ENCODE assay signal across 21 cellular contexts in genomic region chrX:2426289-2426882, GRCh38.
A peak's percentile ranks its signal among the peaks of the same experiment; 100 is the strongest.
DNase-seq lines count a peak whose midpoint lies in the region; ATAC-seq, FAIRE-seq and TF ChIP-seq lines count a peak whose summit lies in the region.
"Had no signal": no experiment of that assay in that cellular context is flagged by ENCODE, and none has a peak within 500 bp of the region (broad histone marks: within the 10 kb centered on the region; RNA-seq: fewer than 3 reads in every experiment).

No MANE protein-coding gene starts in this region.

- no peak overlapping the region for H3K14ac ChIP-seq in H1 (ENCODE audit: insufficient read length)

- TF ChIP-seq CTCF in Caco-2 (IDR thresholded peaks at IDR 0.05; ENCODE audit: insufficient read depth in 1 of 2, low read depth in 1 of 2, low read length in 1 of 2, severe bottlenecking in 1 of 2, unreplicated experiment in 1 of 2), result no peak
- no peak for TF ChIP-seq CTCF in HEK293 (tag by site-specific recombination; IDR thresholded peaks at IDR 0.05)
- TF ChIP-seq CTCF in H1 (IDR thresholded peaks at IDR 0.05; ENCODE audit: control extremely low read depth in 1 of 3, insufficient read depth in 1 of 3, low read depth in 1 of 3, low read length in 3 of 3), result no peak
- TF ChIP-seq CTCF in vagina (IDR thresholded peaks at IDR 0.05), result no peak

- no peaks in the 10 kb centered on the region for H3K4me1 ChIP-seq in Caco-2
- no peaks in the 10 kb centered on the region for H3K4me1 ChIP-seq in HEK293 (ENCODE audit: control insufficient read depth, insufficient read depth, low read length)
- no peaks in the 10 kb centered on the region for H3K4me1 ChIP-seq in H1 (replicated peaks in 1 of 4; ENCODE audit: control insufficient read depth in 3 of 4, insufficient read depth in 4 of 4, low read length in 3 of 4)
- H3K4me1 ChIP-seq in vagina, result no peaks in the 10 kb centered on the region
- H3K4me1 ChIP-seq: HAP-1 had no signal

- peaks cover 5% of the 10 kb centered on the region for H3K36me3 Mint-ChIP-seq in Caco-2 (ENCODE audit: insufficient read depth, unreplicated experiment)

- no peak overlapping the region for H3K18ac ChIP-seq in H1 (ENCODE audit: extremely low read depth, low read length)

- no peak overlapping the region; a peak in 1 of 7 replicates for H3K9ac ChIP-seq in H1 (replicated peaks in 1 of 4; ENCODE audit: extremely low read depth in 1 of 4, low read depth in 3 of 4, low read length in 3 of 4)
- H3K9ac ChIP-seq: SK-N-SH had no signal

- TF ChIP-seq RAD21 in H1 (IDR thresholded peaks at IDR 0.05 in 1 of 2, conservative IDR thresholded peaks at IDR 0.05 in 1 of 2; ENCODE audit: low read depth in 2 of 2, low read length in 2 of 2), result no peak

- no peak overlapping the region for H4K8ac ChIP-seq in H1 (ENCODE audit: extremely low read depth, insufficient read depth, low read length)

- H4K20me1 ChIP-seq in H1 (replicated peaks in 1 of 2; ENCODE audit: control insufficient read depth in 1 of 2, insufficient read depth in 2 of 2, low read length in 2 of 2), result peaks cover 0 to 2% of the 10 kb centered on the region in 2 experiments

- H2BK120ac ChIP-seq in H1 (replicated peaks; ENCODE audit: low read depth, low read length), result no peak overlapping the region

- TF ChIP-seq POLR2A in H1 (IDR thresholded peaks at IDR 0.05; ENCODE audit: control extremely low read depth in 1 of 2, low read depth in 2 of 2, low read length in 2 of 2) (no peak), vagina (IDR thresholded peaks at IDR 0.05) (no peak)

- no peak overlapping the region for H2BK20ac ChIP-seq in H1 (ENCODE audit: low read length)

- H3K4me1 Mint-ChIP-seq in Caco-2 (ENCODE audit: low read depth, unreplicated experiment), result no peaks in the 10 kb centered on the region

- no peak for ATAC-seq in HG02571 (IDR thresholded peaks at IDR 0.05; ENCODE audit: unreplicated experiment)
- ATAC-seq: Panc1 had no signal

- H3K4me3 ChIP-seq in Caco-2 (ENCODE audit: low read depth, low read length), result no peak overlapping the region
- H3K4me3 ChIP-seq in HEK293 (ENCODE audit: low read depth, low read length), result no peak overlapping the region
- H3K4me3 ChIP-seq in H1 (ENCODE audit: extremely low read depth in 1 of 4, insufficient read depth in 2 of 4, low read depth in 3 of 4, low read length in 4 of 4), result no peak overlapping the region
- H3K4me3 ChIP-seq in vagina, result no peak overlapping the region
- H3K4me3 ChIP-seq: HAP-1 had no signal

- H3K23me2 ChIP-seq in H1 (ENCODE audit: low read depth, low read length), result peaks cover 2% of the 10 kb centered on the region; the same call in 1 of the 2 replicates

- POLR2A ChIA-PET in Caco-2 (lab: Charles Lee), result no interaction called here
- POLR2A ChIA-PET in HEK293 (lab: Yijun Ruan, JAX), result no interaction called here
- POLR2A ChIA-PET in H1 (lab: Charles Lee; ENCODE audit: partially characterized antibody), result no interaction called here

- H4K5ac ChIP-seq in H1 (ENCODE audit: insufficient read length, low read depth, low read length), result no peak overlapping the region

- peak overlapping the region; percentile 44; the same call in 1 of the 2 replicates for H2BK5ac ChIP-seq in H1 (ENCODE audit: low read depth, low read length)

- H3K23ac ChIP-seq in H1 (ENCODE audit: insufficient read length), result no peak overlapping the region

- no peak for FAIRE-seq in H1 (lab: Jason Lieb, UNC)
- FAIRE-seq: D721Med, GM18507 had no signal

- H2AK5ac ChIP-seq in H1 (ENCODE audit: low read depth, low read length), result peak overlapping the region; percentile 53; the same call in 1 of the 2 replicates

- H3K27me3 ChIP-seq in Caco-2 (replicated peaks; ENCODE audit: control insufficient read depth, insufficient read depth, low read length) (no peaks in the 10 kb centered on the region), H1 (replicated peaks in 1 of 4; ENCODE audit: control insufficient read depth in 3 of 4, extremely low read depth in 1 of 4, insufficient read depth in 3 of 4, low read length in 3 of 4) (no peaks in the 10 kb centered on the region), vagina (no peaks in the 10 kb centered on the region)

- no peaks in the 10 kb centered on the region for H3K79me1 ChIP-seq in H1 (ENCODE audit: low read depth, low read length)

- H3K9me3 ChIP-seq in Caco-2 (no peaks in the 10 kb centered on the region), HEK293 (ENCODE audit: control insufficient read depth, insufficient read depth, low read depth, low read length) (no peaks in the 10 kb centered on the region), H1 (ENCODE audit: insufficient read depth in 2 of 2, low read depth in 1 of 2, low read length in 1 of 2) (no peaks in the 10 kb centered on the region), vagina (no peaks in the 10 kb centered on the region)
- H3K9me3 ChIP-seq: HAP-1, SK-N-SH had no signal

- H3K27ac Mint-ChIP-seq in Caco-2 (ENCODE audit: unreplicated experiment), result no peak overlapping the region

- no peaks in the 10 kb centered on the region for H3K27me3 Mint-ChIP-seq in Caco-2 (ENCODE audit: insufficient read depth, unreplicated experiment)
- H3K27me3 Mint-ChIP-seq: IgD-negative memory B cell had no signal

- H3K36me3 ChIP-seq in Caco-2 (ENCODE audit: control insufficient read depth, insufficient read depth, low read length) (no peaks in the 10 kb centered on the region), HEK293 (ENCODE audit: control insufficient read depth in 2 of 2, insufficient read depth in 1 of 2, low read length in 2 of 2) (no peaks in the 10 kb centered on the region; a peak in 1 of 3 replicates), H1 (ENCODE audit: control insufficient read depth in 2 of 4, insufficient read depth in 4 of 4, low read length in 3 of 4) (peaks cover 2 to 18% (median 6%) of the 10 kb centered on the region in 4 experiments; a peak in 6 of 8 replicates), vagina (peaks cover 0 to 5% of the 10 kb centered on the region in 2 donors)

- H3K4me3 Mint-ChIP-seq in Caco-2 (ENCODE audit: unreplicated experiment), result peak overlapping the region; percentile 1
- H3K4me3 Mint-ChIP-seq: IgD-negative memory B cell had no signal

- no peak overlapping the region for H3K4ac ChIP-seq in H1 (replicated peaks; ENCODE audit: insufficient read length, low read depth, low read length)

- CTCF ChIA-PET in Caco-2 (lab: Charles Lee) (no interaction called here), HEK293 (lab: Yijun Ruan, JAX) (no interaction called here), H1 (lab: Charles Lee; ENCODE audit: partially characterized antibody) (no interaction called here)

- no peak overlapping the region for H2AFZ ChIP-seq in H1 (ENCODE audit: low read length)

- DNase-seq in Caco-2, result no peak
- DNase-seq in H1 (ENCODE audit: low read depth in 1 of 2, low spot score in 2 of 2), result no peak
- no peak for DNase-seq in SK-N-DZ (ENCODE audit: low spot score)
- no peak for DNase-seq in medulla oblongata (ENCODE audit: extremely low spot score)
- DNase-seq in vagina (ENCODE audit: extremely low spot score in 2 of 2), result no peak
- DNase-seq: NCI-H1048, NCI-H1417, NCI-H1694, NCI-H2029 treated with DMSO at 0.1 percent for 48 hours, NCI-H446 treated with DMSO at 0.1 percent for 48 hours, NCI-H69, SHP77 treated with DMSO at 0.1 percent for 48 hours, SK-N-SH, SW 1271 had no signal

- TF ChIP-seq EP300 in H1 (IDR thresholded peaks at IDR 0.05; ENCODE audit: borderline replicate concordance in 1 of 2, low read depth in 2 of 2, low read length in 2 of 2), result no peak

- H3K27ac ChIP-seq in HEK293 (ENCODE audit: extremely low read depth, low read depth, low read length) (no peak overlapping the region), H1 (ENCODE audit: low read depth, low read length) (no peak overlapping the region), vagina (no peak overlapping the region)

- H3K79me2 ChIP-seq in H1 (ENCODE audit: control insufficient read depth in 1 of 2, insufficient read depth in 2 of 2, low read length in 2 of 2), result peaks cover 0 to 13% of the 10 kb centered on the region in 2 experiments; a peak in 2 of 4 replicates

- peaks cover 15% of the 10 kb centered on the region for H3K9me3 Mint-ChIP-seq in Caco-2 (ENCODE audit: unreplicated experiment)

- no peak overlapping the region for H2BK12ac ChIP-seq in H1 (ENCODE audit: low read depth, low read length)

- H3K4me2 ChIP-seq in H1 (ENCODE audit: insufficient read depth in 1 of 2, low read depth in 2 of 2, low read length in 2 of 2), result no peak overlapping the region
- H3K4me2 ChIP-seq: SK-N-SH had no signal

- no peak overlapping the region for H3K56ac ChIP-seq in H1 (replicated peaks; ENCODE audit: insufficient read length, low read depth, low read length)

- H2BK15ac ChIP-seq in H1 (ENCODE audit: low read length), result no peak overlapping the region

- intact Hi-C loops in Caco-2 (cut with micrococcal nuclease; ENCODE audit: unreplicated experiment), result no loop called here
- intact Hi-C loops in vagina (cut with DNase I), result no loop called here

- no TSS peak for BruUV-seq in Caco-2 (replicated peaks; lab: Mats Ljungman, UMichigan)

- H4K91ac ChIP-seq in H1 (replicated peaks; ENCODE audit: insufficient read length, low read length), result no peak overlapping the region

TF ChIP-seq in HEK293, 187 proteins besides CTCF, POLR2A, EP300 and RAD21 (continues in another document):
- TF ChIP-seq ZNF404 (tag by site-specific recombination; IDR thresholded peaks at IDR 0.05) (no peak), ZNF366 (tag by site-specific recombination; conservative IDR thresholded peaks at IDR 0.05) (peak; percentile 100), PRDM1 (tag by site-specific recombination; IDR thresholded peaks at IDR 0.05) (peak; percentile 98), ZNF670 (tag by site-specific recombination; IDR thresholded peaks at IDR 0.05; ENCODE audit: low read depth) (0 out of 2 replicates have a peak, but pooled peaks have one; percentile 25), ZNF248 (tag by site-specific recombination; IDR thresholded peaks at IDR 0.05) (0 out of 2 replicates have a peak, but pooled peaks have one; percentile 9)

TF ChIP-seq in H1, 55 proteins besides CTCF, POLR2A, EP300 and RAD21:
- TF ChIP-seq E2F6 (IDR thresholded peaks at IDR 0.05) (no peak), KDM4A (IDR thresholded peaks at IDR 0.05; ENCODE audit: low read depth, low read length, severe bottlenecking) (no peak), YY1 (IDR thresholded peaks at IDR 0.05; ENCODE audit: low read depth, low read length) (no peak), SUZ12 (IDR thresholded peaks at IDR 0.05; ENCODE audit: low read length) (no peak), SIN3A (conservative IDR thresholded peaks at IDR 0.05 in 1 of 2, IDR thresholded peaks at IDR 0.05 in 1 of 2; ENCODE audit: low read depth in 1 of 2, low read length in 2 of 2) (no peak), SP4 (IDR thresholded peaks at IDR 0.05; ENCODE audit: low read length) (no peak)
